Comparison of ENCODE assay signal across 8 cellular contexts in genomic region chr1:26692793-26693490, GRCh38. TPM values are rescaled to one million over a fixed set of nuclear protein-coding genes. Genes with fewer than 3 reads are reported as not detected.
DNase-seq lines count a peak whose midpoint lies in the region; ATAC-seq, FAIRE-seq and TF ChIP-seq lines count a peak whose summit lies in the region.

No MANE protein-coding gene starts in this region.

- peak; percentile 73 for ATAC-seq in mucosa of descending colon

- H3F3A ChIP-seq in PC-9 (ENCODE audit: insufficient read depth, low read depth), result peaks cover 24% of the 10 kb centered on the region

- POLR2A ChIA-PET in PC-9 (lab: Charles Lee; ENCODE audit: unreplicated experiment), result interaction anchor here (0.6 to 1.7 kb wide), 11 partner anchors 9 to 261 kb away, joined by 3 to 30 read pairs (median 7); partner anchors contain the start of genes DHDDS and PIGV

- H3K9me3 Mint-ChIP-seq in activated T-cell treated with anti-CD3 and anti-CD28 coated beads, Interleukin-2, amount 50 U/mL, for 24 hours, result no peaks in the 10 kb centered on the region

- TF ChIP-seq CTCF in AG09309 (IDR thresholded peaks at IDR 0.05; ENCODE audit: control insufficient read depth, insufficient read depth, low read depth, low read length, missing control alignments), result no peak
- no peak for TF ChIP-seq CTCF in PC-9 (conservative IDR thresholded peaks at IDR 0.05)
- no peak for TF ChIP-seq CTCF in mucosa of descending colon (IDR thresholded peaks at IDR 0.05)

- no peaks in the 10 kb centered on the region for H3K27me3 ChIP-seq in PC-9 (ENCODE audit: insufficient read depth, low read depth)

- H3K4me1 ChIP-seq in PC-9 (replicated peaks; ENCODE audit: insufficient read depth) (peaks cover 27% of the 10 kb centered on the region), mucosa of descending colon (ENCODE audit: low read depth) (peaks cover 25% of the 10 kb centered on the region)

- no peaks in the 10 kb centered on the region; the same call in 1 of the 2 replicates for H4K20me1 ChIP-seq in PC-9 (ENCODE audit: insufficient read depth)

- DNase-seq in AG09309 (ENCODE audit: low read depth) (peak; percentile 96), GM19239 (ENCODE audit: insufficient read length, low spot score) (peak; percentile 69), PC-9 (peak; percentile 91 to 93), erythroblast (lab: John Stamatoyannopoulos, UW) (peak; percentile 96 to 98), mucosa of descending colon (peak; percentile 96 to 97 (median 97))
- peak; percentile 99 for DNase-seq in Jurkat, Clone E6-1 (ENCODE audit: low read depth, low spot score)
- DNase-seq in activated T-cell treated with anti-CD3 and anti-CD28 coated beads, Interleukin-2, amount 50 U/mL, for 24 hours, result peak; percentile 88
- peak; percentile 71 to 83 for DNase-seq in stimulated activated CD8-positive, alpha-beta memory T cell treated with anti-CD3 and anti-CD28 coated beads, Interleukin-2, amount 100 ng/mL, for 48 hours (ENCODE audit: low read depth in 2 of 2)

- H3K27ac Mint-ChIP-seq in activated T-cell treated with anti-CD3 and anti-CD28 coated beads, Interleukin-2, amount 50 U/mL, for 24 hours, result peak overlapping the region; percentile 96

- H3K4me2 ChIP-seq in PC-9, result peak overlapping the region; percentile 97

- H3K4me3 ChIP-seq in AG09309 (ENCODE audit: control insufficient read depth, low read depth, low read length) (peak overlapping the region; percentile 64), PC-9 (peak overlapping the region; percentile 73), mucosa of descending colon (peak overlapping the region; percentile 20)
- H3K4me3 ChIP-seq in Jurkat, Clone E6-1 (ENCODE audit: low read length), result peak overlapping the region; percentile 71

- CTCF ChIA-PET in PC-9 (lab: Charles Lee), result interaction anchor here (0.6 to 1.3 kb wide), 3 partner anchors 15 to 700 kb away, joined by 3 to 5 read pairs (median 4); no protein-coding TSS in a partner anchor

- H3K36me3 ChIP-seq in PC-9 (ENCODE audit: low read depth), result no peaks in the 10 kb centered on the region
- peaks cover 3% of the 10 kb centered on the region for H3K36me3 ChIP-seq in mucosa of descending colon (ENCODE audit: low read depth)

- intact Hi-C loops in PC-9 (cut with micrococcal nuclease; ENCODE audit: unreplicated experiment) (loop anchor here (1.0 to 10.0 kb wide), 3 partner anchors 59 to 172 kb away; partner anchors contain the start of gene SFN), mucosa of descending colon (cut with DNase I, micrococcal nuclease) (loop anchor here (5.0 to 10.0 kb wide), 2 partner anchors 92 to 94 kb away; partner anchors contain the start of gene PIGV (in 2 of the 2))

- H3K79me2 ChIP-seq in PC-9 (ENCODE audit: low read depth), result peaks cover 28% of the 10 kb centered on the region

- no TSS peak for BruUV-seq in PC-9 (replicated peaks; lab: Mats Ljungman, UMichigan)

- H3K9me3 ChIP-seq in PC-9 (ENCODE audit: insufficient read depth, low read depth), result no peaks in the 10 kb centered on the region
- no peaks in the 10 kb centered on the region for H3K9me3 ChIP-seq in mucosa of descending colon

- no peaks in the 10 kb centered on the region for H3K27me3 Mint-ChIP-seq in activated T-cell treated with anti-CD3 and anti-CD28 coated beads, Interleukin-2, amount 50 U/mL, for 24 hours

- TF ChIP-seq POLR2A in erythroblast (IDR thresholded peaks at IDR 0.05; ENCODE audit: low read length), result peak; percentile 72

- peaks cover 3% of the 10 kb centered on the region for H3K36me3 Mint-ChIP-seq in activated T-cell treated with anti-CD3 and anti-CD28 coated beads, Interleukin-2, amount 50 U/mL, for 24 hours (ENCODE audit: low read depth)

- peak overlapping the region; percentile 90 for H3K27ac ChIP-seq in PC-9

- peaks cover 37% of the 10 kb centered on the region for H3K4me1 Mint-ChIP-seq in activated T-cell treated with anti-CD3 and anti-CD28 coated beads, Interleukin-2, amount 50 U/mL, for 24 hours (ENCODE audit: low read depth)

- H3K4me3 Mint-ChIP-seq in activated T-cell treated with anti-CD3 and anti-CD28 coated beads, Interleukin-2, amount 50 U/mL, for 24 hours, result peak overlapping the region; percentile 83

- H3K9me2 ChIP-seq in PC-9 (ENCODE audit: insufficient read depth), result no peaks in the 10 kb centered on the region

- peak overlapping the region; percentile 83 for H2AFZ ChIP-seq in PC-9

- FAIRE-seq in GM19239 (lab: Jason Lieb, UNC), result no peak

RNA-seq across cellular contexts. Expression of gene ARID1A, which starts 2.9 kb away (rescaled TPM):
- 68.1 TPM for polyA plus RNA-seq in Jurkat, Clone E6-1 (2012; ENCODE audit: insufficient read depth, insufficient read length)
- total RNA-seq in PC-9 (2021) (44.8 and 60.5 TPM in 2 replicates), mucosa of descending colon (10 to 100 TPM; 59.9 to 81.2 (median 65.4) TPM)

Comparison
In these comparisons a context has a peak if more than half of its experiments do, and no peak if none do; other contexts are left out.
1. Peak in every context shown above with its lines: DNase-seq, ATAC-seq, H3K4me3 ChIP-seq and H3K27ac ChIP-seq.
2. H3K4me3 ChIP-seq: peak in every context shown above with its lines; median percentile 73 in PC-9; 71 in Jurkat, Clone E6-1; 64 in AG09309; 20 in mucosa of descending colon.